In genomic region chr6:131003419-131004386, GRCh38 we compare ENCODE assay signal across 2 cellular contexts.
TF ChIP-seq lines count a peak whose summit lies in the region.

No MANE protein-coding gene starts in this region.

TF ChIP-seq in IMR-90, 13 proteins besides CTCF, POLR2A, EP300 and RAD21:
- TF ChIP-seq RFX5 (IDR thresholded peaks at IDR 0.05; ENCODE audit: low read depth, low read length) (no peak), BHLHE40 (IDR thresholded peaks at IDR 0.05; ENCODE audit: low read depth, low read length) (no peak), MAFK (IDR thresholded peaks at IDR 0.05; ENCODE audit: low read depth, low read length) (no peak), MAZ (IDR thresholded peaks at IDR 0.05; ENCODE audit: borderline replicate concordance, low read depth, low read length) (no peak), USF2 (IDR thresholded peaks at IDR 0.05; ENCODE audit: low read depth, low read length) (no peak), MXI1 (IDR thresholded peaks at IDR 0.05; ENCODE audit: borderline replicate concordance, low read depth, low read length) (no peak), NFE2L2 (IDR thresholded peaks at IDR 0.05; ENCODE audit: low read depth, low read length) (no peak), RCOR1 (IDR thresholded peaks at IDR 0.05; ENCODE audit: insufficient replicate concordance, low read length) (no peak), FOS (IDR thresholded peaks at IDR 0.05; ENCODE audit: low read depth, low read length) (no peak), ELK1 (IDR thresholded peaks at IDR 0.05; ENCODE audit: borderline replicate concordance, low read depth, low read length) (no peak), CEBPB (IDR thresholded peaks at IDR 0.05; ENCODE audit: low read depth, low read length) (no peak), SMC3 (IDR thresholded peaks at IDR 0.05; ENCODE audit: low read depth, low read length) (no peak), CHD1 (IDR thresholded peaks at IDR 0.05; ENCODE audit: low read depth, low read length) (no peak)
TF ChIP-seq in IMR-90: peak in this region for 0.

TF ChIP-seq in K562, 482 proteins besides CTCF, POLR2A, EP300 and RAD21:
- TF ChIP-seq E2F4 (CRISPR knock-in tag; IDR thresholded peaks at IDR 0.05; ENCODE audit: low read depth) (no peak), PREB (CRISPR knock-in tag; IDR thresholded peaks at IDR 0.05) (no peak), ZZZ3 (IDR thresholded peaks at IDR 0.05) (no peak), ZNF444 (CRISPR knock-in tag; IDR thresholded peaks at IDR 0.05) (no peak), ADNP (tag; IDR thresholded peaks at IDR 0.05) (no peak), ZNF436 (CRISPR knock-in tag; IDR thresholded peaks at IDR 0.05) (no peak), CBX8 (IDR thresholded peaks at IDR 0.05; ENCODE audit: borderline replicate concordance, extremely low read depth, low read depth, low read length, poor library complexity, severe bottlenecking) (no peak)
TF ChIP-seq in K562: peak in this region for 0.
